Comparison of ENCODE assay signal across 8 cellular contexts in the genomic region with DNA sequence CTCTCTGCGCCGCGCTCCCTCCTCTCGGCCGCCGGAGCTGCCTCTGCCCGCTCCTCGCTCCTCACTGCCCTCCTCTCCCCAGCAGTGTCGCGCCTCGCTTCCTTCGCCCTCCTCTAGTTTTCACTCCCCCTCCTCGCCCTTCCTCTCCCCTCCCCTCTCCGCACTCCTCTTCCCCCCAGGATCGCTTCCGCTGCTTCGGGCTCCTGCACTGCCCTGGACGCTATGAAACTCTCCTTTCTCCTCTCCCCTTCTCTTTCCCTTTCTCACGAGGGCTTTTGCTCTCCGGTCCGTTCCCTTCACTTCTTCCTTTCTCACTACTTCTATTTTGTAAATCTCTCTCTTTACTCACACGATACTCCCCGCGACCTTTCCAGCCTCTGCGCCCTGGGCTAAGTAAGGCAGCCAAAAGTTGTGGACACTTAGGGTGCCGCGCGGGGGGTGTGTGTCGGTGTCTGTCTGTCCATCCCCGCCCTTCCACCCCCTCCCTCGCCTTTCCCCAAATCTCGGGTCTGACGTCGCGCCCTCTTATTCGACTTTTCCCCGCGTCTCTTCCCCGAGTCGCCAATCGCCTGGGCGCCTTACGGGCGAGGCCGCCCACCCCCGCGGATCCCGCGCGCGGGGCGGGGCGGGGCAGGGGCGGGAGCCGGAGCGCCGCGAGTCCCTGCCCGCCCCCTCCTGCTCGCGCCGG. TPM values are rescaled to one million over a fixed set of nuclear protein-coding genes. Genes with fewer than 3 reads are reported as not detected.
DNase-seq lines count a peak whose midpoint lies in the region; ATAC-seq, FAIRE-seq and TF ChIP-seq lines count a peak whose summit lies in the region.

A gene (minus strand): TSS at position 458 of the 688 bp plus-strand sequence. CDS start 737 bp downstream, outside the sequence.

- no peak for FAIRE-seq in bronchial epithelial cell (lab: Jason Lieb, UNC)

- peaks cover 2 to 97% (median 67%) of the 10 kb centered on the region in 6 donors for H3K4me1 ChIP-seq in spleen

- H3K36me3 ChIP-seq in bronchial epithelial cell (ENCODE audit: control insufficient read depth, insufficient read depth, low read length) (peaks cover 1% of the 10 kb centered on the region), spleen (no peaks in the 10 kb centered on the region)

- no peaks in the 10 kb centered on the region for H3K9me3 ChIP-seq in spleen

- H3K27me3 ChIP-seq in bronchial epithelial cell (ENCODE audit: control insufficient read depth, insufficient read depth, low read length) = no peaks in the 10 kb centered on the region
- peaks cover 17 to 100% (median 98%) of the 10 kb centered on the region in 7 donors for H3K27me3 ChIP-seq in spleen (replicated peaks in 1 of 7)

- TF ChIP-seq CTCF in bronchial epithelial cell (IDR thresholded peaks at IDR 0.05; ENCODE audit: insufficient read depth, low read length, severe bottlenecking) (no peak), spleen (IDR thresholded peaks at IDR 0.05 in 8 of 11, conservative IDR thresholded peaks at IDR 0.05 in 3 of 11) (no peak)

- intact Hi-C loops in spleen (cut with DNase I; ENCODE audit: low total_unique reads) = no loop called here

- H3K4me3 ChIP-seq in bronchial epithelial cell (ENCODE audit: low read depth, low read length) (peak within 1 kb of the TSS; percentile 90), spleen (peak within 1 kb of the TSS in 7 of 8 donors; percentile 20 to 63 (median 41))

- H3K27ac ChIP-seq in spleen = no peak within 1 kb of the TSS

- ATAC-seq in GM18870 (IDR thresholded peaks at IDR 0.05; ENCODE audit: unreplicated experiment) = no peak

- peak in 10 of 14 donors; percentile 15 to 77 (median 58) for DNase-seq in C1 segment of cervical spinal cord (lab: John Stamatoyannopoulos, UW)
- DNase-seq in HS-5 (ENCODE audit: low read depth) = peak; percentile 87
- DNase-seq in NOMO-1 treated with dmso at 0.1 percent for 144 hours (lab: John Stamatoyannopoulos, UW; ENCODE audit: unreplicated experiment) = peak; percentile 92
- DNase-seq in bronchial epithelial cell (ENCODE audit: low read depth) = peak; percentile 86
- peak; percentile 92 for DNase-seq in iris pigment epithelial cell (ENCODE audit: low read depth)
- no peak for DNase-seq in spleen
- no peak for DNase-seq in NK-92 (lab: John Stamatoyannopoulos, UW; ENCODE audit: unreplicated experiment)

- 1 to 3% (median 2%) methylated on average over 51 to 62 of the region's 62 CpGs for WGBS in spleen, 5 donors

- TF ChIP-seq POLR2A in spleen (IDR thresholded peaks at IDR 0.05) = no peak

RNA-seq across cellular contexts. Expression of the gene that starts here (rescaled TPM):
- total RNA-seq in bronchial epithelial cell = 2.1 and 6.0 TPM in 2 replicates
- under 1 TPM in 2 of 7 donors, not detected in 5; 0.13 to 0.23 TPM for total RNA-seq in spleen
- polyA plus RNA-seq in spleen = under 1 TPM in 1 of 3 donors, not detected in 2; 0.03 TPM

Comparison
In these comparisons a context has a peak if more than half of its experiments do, and no peak if none do; other contexts are left out.
1. DNase-seq: peak in C1 segment of cervical spinal cord (10 of 14), HS-5 (single experiment), NOMO-1 treated with dmso at 0.1 percent for 144 hours (single experiment), bronchial epithelial cell (single experiment) and iris pigment epithelial cell (single experiment); none in spleen (single experiment) and NK-92 (single experiment).